Comparison of ENCODE assay signal across 12 cellular contexts in genomic region chr1:85313888-85314696, GRCh38. TPM values are rescaled to one million over a fixed set of nuclear protein-coding genes. Genes with fewer than 3 reads are reported as not detected.
DNase-seq lines count a peak whose midpoint lies in the region; ATAC-seq, FAIRE-seq and TF ChIP-seq lines count a peak whose summit lies in the region.
"Had no signal": no experiment of that assay in that cellular context is flagged by ENCODE, and none has a peak within 500 bp of the region (broad histone marks: within the 10 kb centered on the region; RNA-seq: fewer than 3 reads in every experiment).

No MANE protein-coding gene starts in this region.

- TF ChIP-seq CTCF in A549 (IDR thresholded peaks at IDR 0.05) = no peak
- no peak for TF ChIP-seq CTCF in choroid plexus epithelial cell (conservative IDR thresholded peaks at IDR 0.05; ENCODE audit: low read depth, low read length)

- no peak for FAIRE-seq in A549 (lab: Jason Lieb, UNC)
- FAIRE-seq: pancreas had no signal

- H3K4me3 ChIP-seq in A549 = no peak overlapping the region
- H3K4me3 ChIP-seq in choroid plexus epithelial cell (ENCODE audit: low read depth, low read length) = no peak overlapping the region
- H3K4me3 ChIP-seq: pancreas had no signal

- DNase-seq in A549 (ENCODE audit: low read depth in 1 of 2, low spot score in 1 of 2) (peak in 1 of 2 experiments; percentile 42), NCI-H2029 (lab: John Stamatoyannopoulos, UW) (peak; percentile 56), choroid plexus epithelial cell (ENCODE audit: low read depth) (peak; percentile 93), lung microvascular endothelial cell (ENCODE audit: low read depth in 2 of 2) (peak; percentile 74 to 93), NCI-H1436 treated with DMSO at 0.1 percent for 48 hours (lab: John Stamatoyannopoulos, UW) (no peak), pons (ENCODE audit: low spot score) (no peak)
- DNase-seq in activated CD4-positive, alpha-beta T cell treated with anti-CD3 and anti-CD28 coated beads for 48 hours = no peak
- DNase-seq: CD4-positive, alpha-beta T cell; head of caudate nucleus; pancreas; stimulated activated naive CD8-positive, alpha-beta T cell treated with anti-CD3 and anti-CD28 coated beads, Interleukin-15, amount 100 ng/mL, for 72 hours had no signal

- POLR2A ChIA-PET in A549 (lab: Yijun Ruan, JAX) = interaction anchor here (1.1 kb wide), 1 partner anchor 315 kb away, joined by 3 read pairs; no protein-coding TSS in a partner anchor

- no peak for TF ChIP-seq POLR2A in A549 (IDR thresholded peaks at IDR 0.05; ENCODE audit: low read length)

- CTCF ChIA-PET in A549 (lab: Yijun Ruan, JAX) = interaction anchor here (0.6 to 1.8 kb wide), 3 partner anchors 30 to 378 kb away, joined by 3 to 7 read pairs (median 3); no protein-coding TSS in a partner anchor

- H3K4me1 ChIP-seq in A549 = peaks cover 38% of the 10 kb centered on the region
- H3K4me1 ChIP-seq: pancreas had no signal

- TF ChIP-seq EP300 in A549 (IDR thresholded peaks at IDR 0.05) = no peak

- 26% methylated on average over 3 of the region's 3 CpGs for WGBS in A549 (ENCODE audit: missing lambda C conversion rate)

- 0 out of 5 replicates have a peak, but pooled peaks of 1 of the 2 experiments have one; percentile 2 for TF ChIP-seq RAD21 in A549 (conservative IDR thresholded peaks at IDR 0.05 in 1 of 2, IDR thresholded peaks at IDR 0.05 in 1 of 2)

- peak overlapping the region; percentile 54 for H3K4me2 ChIP-seq in A549

- ATAC-seq in A549 = peak; percentile 71 to 90
- no peak for ATAC-seq in GM21381 (IDR thresholded peaks at IDR 0.05; ENCODE audit: unreplicated experiment)
- ATAC-seq: stimulated activated naive CD8-positive, alpha-beta T cell treated with anti-CD3 and anti-CD28 coated beads, Interleukin-15, amount 100 ng/mL, for 72 hours had no signal

- H3K9me3 ChIP-seq in A549 = no peaks in the 10 kb centered on the region
- H3K9me3 ChIP-seq: pancreas had no signal

- peak overlapping the region; percentile 61 to 78 for H3K27ac ChIP-seq in A549

TF ChIP-seq in A549, 52 proteins besides CTCF, POLR2A, EP300 and RAD21:
- TF ChIP-seq, protein P1, sequence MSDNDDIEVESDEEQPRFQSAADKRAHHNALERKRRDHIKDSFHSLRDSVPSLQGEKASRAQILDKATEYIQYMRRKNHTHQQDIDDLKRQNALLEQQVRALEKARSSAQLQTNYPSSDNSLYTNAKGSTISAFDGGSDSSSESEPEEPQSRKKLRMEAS (IDR thresholded peaks at IDR 0.05) = peak; percentile 24; the same call in 1 of the 2 replicates
- TF ChIP-seq ZSCAN20 (CRISPR knock-in tag; IDR thresholded peaks at IDR 0.05) (no peak), GATA3 (IDR thresholded peaks at IDR 0.05; ENCODE audit: borderline replicate concordance) (peak; percentile 31; the same call in 1 of the 2 replicates), NR3C1 (IDR thresholded peaks at IDR 0.05) (no peak)

RNA-seq across cellular contexts. Expression of gene BCL10, which starts 37.7 kb away (rescaled TPM):
- polyA plus RNA-seq in A549 (2011; rRNA removed) (12.7 and 15.5 TPM in 2 replicates), A549 (2017; fragmentation: RNase III; extraction: RNeasy Plus Mini Kit Qiagen cat#74134 plus additional on column Dnase treatment) (8.4 to 9.8 TPM (median 8.9 TPM) in 3 replicates)
- 3.6 and 4.3 TPM in 2 replicates for polyA plus RNA-seq in A549 (2012; cell fraction: cytosol; rRNA removed)
- 2.3 and 2.9 TPM in 2 replicates for polyA plus RNA-seq in A549 (2012; cell fraction: nucleus; rRNA removed)
- polyA minus RNA-seq in A549 (2011; rRNA and poly(A)+ RNA removed) = 19.5 and 20.4 TPM in 2 replicates
- total RNA-seq in lung microvascular endothelial cell = 53.0 and 92.5 TPM in 2 replicates

RNA-seq across cellular contexts. Expression of gene C1orf52, which starts 54.6 kb away (rescaled TPM):
- polyA plus RNA-seq in A549 (2011; rRNA removed) (19.7 and 22.4 TPM in 2 replicates), A549 (2017; fragmentation: RNase III; extraction: RNeasy Plus Mini Kit Qiagen cat#74134 plus additional on column Dnase treatment) (12.2 to 14.8 TPM (median 12.3 TPM) in 3 replicates)
- 11.1 and 11.6 TPM in 2 replicates for polyA plus RNA-seq in A549 (2012; cell fraction: cytosol; rRNA removed)
- 10.3 and 13.7 TPM in 2 replicates for polyA plus RNA-seq in A549 (2012; cell fraction: nucleus; rRNA removed)
- 9.1 and 10.4 TPM in 2 replicates for polyA minus RNA-seq in A549 (2011; rRNA and poly(A)+ RNA removed)
- 9.4 and 17.5 TPM in 2 replicates for total RNA-seq in lung microvascular endothelial cell

Comparison
In these comparisons a context has a peak if more than half of its experiments do, and no peak if none do; other contexts are left out.
1. DNase-seq: peak in NCI-H2029 (single experiment), choroid plexus epithelial cell (single experiment) and lung microvascular endothelial cell (2 of 2); none in NCI-H1436 treated with DMSO at 0.1 percent for 48 hours (single experiment), activated CD4-positive, alpha-beta T cell treated with anti-CD3 and anti-CD28 coated beads for 48 hours (single experiment) and pons (single experiment).